Comparison of ENCODE assay signal across 8 cellular contexts in genomic region chr2:156331572-156332451, GRCh38. TPM values are rescaled to one million over a fixed set of nuclear protein-coding genes. Genes with fewer than 3 reads are reported as not detected.
DNase-seq lines count a peak whose midpoint lies in the region; ATAC-seq and TF ChIP-seq lines count a peak whose summit lies in the region.

No MANE protein-coding gene starts in this region.

- no peak for TF ChIP-seq CTCF in AG09309 (IDR thresholded peaks at IDR 0.05; ENCODE audit: control insufficient read depth, insufficient read depth, low read depth, low read length, missing control alignments)

- peaks cover 15% of the 10 kb centered on the region in 2 donors for H3K4me1 ChIP-seq in mucosa of rectum (ENCODE audit: control insufficient read depth in 2 of 2, insufficient read depth in 2 of 2, low read length in 2 of 2)

- peak; percentile 59 for DNase-seq in AG09309 (ENCODE audit: low read depth)
- DNase-seq in NCI-H2029 treated with DMSO at 0.1 percent for 48 hours (lab: John Stamatoyannopoulos, UW), result peak; percentile 65
- DNase-seq in activated CD4-positive, alpha-beta memory T cell treated with anti-CD3 and anti-CD28 coated beads for 36 hours, result peak; percentile 80
- DNase-seq in ureter (ENCODE audit: low spot score), result peak; percentile 74

- peak; percentile 0 for ATAC-seq in GM18502 (IDR thresholded peaks at IDR 0.05; ENCODE audit: poor library complexity, unreplicated experiment)
- ATAC-seq in esophagus mucosa, result peak; percentile 24
- no peak for ATAC-seq in GM19328 (IDR thresholded peaks at IDR 0.05; ENCODE audit: unreplicated experiment)

- POLR2A ChIA-PET in activated CD4-positive, alpha-beta memory T cell treated with anti-CD3 and anti-CD28 coated beads for 36 hours (lab: Charles Lee), result interaction anchor here (1.6 to 4.2 kb wide), 3 partner anchors 9 to 68 kb away, joined by 5 to 39 read pairs (median 13); no protein-coding TSS in a partner anchor

- H3K27ac ChIP-seq in mucosa of rectum (ENCODE audit: low read depth in 2 of 2, low read length in 2 of 2), result peak overlapping the region; percentile 98 to 99

- H3K27me3 Mint-ChIP-seq in activated CD4-positive, alpha-beta memory T cell treated with anti-CD3 and anti-CD28 coated beads for 36 hours, result peaks cover 2% of the 10 kb centered on the region

- H3K36me3 ChIP-seq in mucosa of rectum (ENCODE audit: control insufficient read depth in 2 of 2, insufficient read depth in 2 of 2, low read length in 2 of 2), result peaks cover 0 to 9% of the 10 kb centered on the region in 2 donors

- peaks cover 0 to 3% of the 10 kb centered on the region in 2 donors for H3K27me3 ChIP-seq in mucosa of rectum (ENCODE audit: control insufficient read depth in 2 of 2, insufficient read depth in 2 of 2, low read length in 2 of 2)

- intact Hi-C loops in activated CD4-positive, alpha-beta memory T cell treated with anti-CD3 and anti-CD28 coated beads for 36 hours (cut with micrococcal nuclease), result loop anchor here (1.0 to 5.0 kb wide), 6 partner anchors 9 to 1567 kb away; no protein-coding TSS in a partner anchor

- CTCF ChIA-PET in activated CD4-positive, alpha-beta memory T cell treated with anti-CD3 and anti-CD28 coated beads for 36 hours (lab: Charles Lee), result interaction anchor here (0.7 to 5.5 kb wide), 2 partner anchors 9 to 257 kb away, joined by 4 to 62 read pairs; no protein-coding TSS in a partner anchor

- peaks cover 45% of the 10 kb centered on the region for H3K4me1 Mint-ChIP-seq in activated CD4-positive, alpha-beta memory T cell treated with anti-CD3 and anti-CD28 coated beads for 36 hours (ENCODE audit: low read depth)

- H3K27ac Mint-ChIP-seq in activated CD4-positive, alpha-beta memory T cell treated with anti-CD3 and anti-CD28 coated beads for 36 hours, result peak overlapping the region; percentile 97

- H3K36me3 Mint-ChIP-seq in activated CD4-positive, alpha-beta memory T cell treated with anti-CD3 and anti-CD28 coated beads for 36 hours, result peaks cover 34% of the 10 kb centered on the region

- H3K4me3 Mint-ChIP-seq in activated CD4-positive, alpha-beta memory T cell treated with anti-CD3 and anti-CD28 coated beads for 36 hours, result peak overlapping the region; percentile 94

- H3K9me3 ChIP-seq in mucosa of rectum (ENCODE audit: control insufficient read depth in 2 of 2, low read length in 2 of 2), result no peaks in the 10 kb centered on the region

- peak overlapping the region; percentile 91 to 97 for H3K9ac ChIP-seq in mucosa of rectum (ENCODE audit: low read depth in 1 of 2, low read length in 2 of 2)

- H3K9me3 Mint-ChIP-seq in activated CD4-positive, alpha-beta memory T cell treated with anti-CD3 and anti-CD28 coated beads for 36 hours, result no peaks in the 10 kb centered on the region

- peak overlapping the region; percentile 81 for H3K4me3 ChIP-seq in AG09309 (ENCODE audit: control insufficient read depth, low read depth, low read length)
- peak overlapping the region; percentile 83 to 91 for H3K4me3 ChIP-seq in mucosa of rectum (ENCODE audit: low read length in 2 of 2)

RNA-seq across cellular contexts. Expression of gene NR4A2, which starts 0.7 kb away (rescaled TPM):
- total RNA-seq in activated CD4-positive, alpha-beta memory T cell treated with anti-CD3 and anti-CD28 coated beads for 36 hours, result 10 to 100 TPM in 1 of 2 experiments, 1 to 10 TPM in 1; 9.3 to 10.0 TPM
- 3.1 TPM for total RNA-seq in esophagus mucosa
- 6.6 TPM for total RNA-seq in ureter
